In genomic region chr10:74177140-74177677, GRCh38 we compare ENCODE assay signal across 8 cellular contexts. TPM values are rescaled to one million over a fixed set of nuclear protein-coding genes. Genes with fewer than 3 reads are reported as not detected.
DNase-seq lines count a peak whose midpoint lies in the region; ATAC-seq lines count a peak whose summit lies in the region.

No MANE protein-coding gene starts in this region.

- DNase-seq in ELR (ENCODE audit: low read depth) (peak; percentile 80), SK-MEL-5 (ENCODE audit: low read depth, low spot score) (peak; percentile 21), astrocyte of the hippocampus (ENCODE audit: low read depth, low spot score) (peak; percentile 51), iPS-NIHi11 (ENCODE audit: low spot score) (peak; percentile 19)
- DNase-seq in stimulated activated CD4-positive, alpha-beta T cell treated with anti-CD3 and anti-CD28 coated beads, Interleukin-12 subunit alpha, Interleukin-12 subunit beta, amount 100 ng/mL, for 4 hours, result peak; percentile 44

- in situ Hi-C loops in SK-MEL-5 (cut with HindIII; ENCODE audit: low pct_unique_long_range_greater_than_20kb, low sequenced_read_pairs), result no loop called here

- ATAC-seq in HG02973 (IDR thresholded peaks at IDR 0.05; ENCODE audit: unreplicated experiment) (peak; percentile 2), HG02970 (IDR thresholded peaks at IDR 0.05; ENCODE audit: low FRiP score, unreplicated experiment) (no peak), GM18517 (IDR thresholded peaks at IDR 0.05; ENCODE audit: unreplicated experiment) (no peak)

RNA-seq across cellular contexts. Expression of gene ADK, which starts 26.2 kb away (rescaled TPM):
- total RNA-seq in SK-MEL-5 (2014; rRNA removed; shearing (Covaris generic)), result 21.8 and 23.3 TPM in 2 replicates
- 14.1 and 16.5 TPM in 2 replicates for polyA plus RNA-seq in SK-MEL-5 (2015; cell fraction: cytosol; rRNA removed)
- 5.0 and 8.8 TPM in 2 replicates for polyA plus RNA-seq in SK-MEL-5 (2015; cell fraction: nucleus; rRNA removed)

RNA-seq across cellular contexts. Expression of gene AP3M1, which starts 26.6 kb away (rescaled TPM):
- 34.4 and 38.2 TPM in 2 replicates for total RNA-seq in SK-MEL-5 (2014; rRNA removed; shearing (Covaris generic))
- polyA plus RNA-seq in SK-MEL-5 (2015; cell fraction: cytosol; rRNA removed), result 36.0 and 45.9 TPM in 2 replicates
- polyA plus RNA-seq in SK-MEL-5 (2015; cell fraction: nucleus; rRNA removed), result 35.1 and 37.5 TPM in 2 replicates

Comparison
In these comparisons a context has a peak if more than half of its experiments do, and no peak if none do; other contexts are left out.
1. DNase-seq: peak in every context shown above with its lines; median percentile 80 in ELR; 51 in astrocyte of the hippocampus; 44 in stimulated activated CD4-positive, alpha-beta T cell treated with anti-CD3 and anti-CD28 coated beads, Interleukin-12 subunit alpha, Interleukin-12 subunit beta, amount 100 ng/mL, for 4 hours; 21 in SK-MEL-5; 19 in iPS-NIHi11.